ENCODE assay signal across 26 cellular contexts in the genomic region with DNA sequence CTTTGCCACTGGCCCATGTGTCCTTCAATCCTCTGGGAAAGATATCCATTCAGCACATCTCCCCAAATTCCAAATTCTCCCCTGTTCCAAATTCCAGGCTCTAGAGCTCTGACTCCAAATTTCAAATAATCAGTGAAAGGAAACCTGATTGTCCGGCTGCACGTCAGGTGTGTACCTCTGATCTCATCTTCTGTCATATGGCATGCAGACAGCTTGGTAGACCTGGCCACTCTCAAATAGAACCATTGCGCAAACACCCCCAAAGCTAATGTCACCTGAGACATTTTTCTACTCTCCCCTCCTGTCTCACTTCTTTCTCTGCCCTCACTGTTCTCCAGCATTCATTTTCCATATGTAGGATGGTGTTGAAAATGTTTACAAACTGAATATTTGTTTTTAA.
A peak's percentile ranks its signal among the peaks of the same experiment; 100 is the strongest.
DNase-seq lines count a peak whose midpoint lies in the region; ATAC-seq, FAIRE-seq and TF ChIP-seq lines count a peak whose summit lies in the region.
"Had no signal": no experiment of that assay in that cellular context is flagged by ENCODE, and none has a peak within 500 bp of the region (broad histone marks: within the 10 kb centered on the region; RNA-seq: fewer than 3 reads in every experiment).

No MANE protein-coding gene starts in this region.

- dilution Hi-C loops in mammary epithelial cell (cut with HindIII; ENCODE audit: low sequenced_read_pairs) = no loop called here

- H3K36me3 ChIP-seq in mammary epithelial cell (ENCODE audit: insufficient read depth, low read length) (no peaks in the 10 kb centered on the region), bronchial epithelial cell (ENCODE audit: control insufficient read depth, insufficient read depth, low read length) (no peaks in the 10 kb centered on the region)
- H3K36me3 ChIP-seq: BE2C; BLaER1 treated with 17β-estradiol and CSF1 and Interleukin-3, amounts not matched to agents 10 nM and 100 nM had no signal

- CTCF ChIA-PET in mammary epithelial cell (lab: Charles Lee; ENCODE audit: low non-redundant PET) = no interaction called here
- CTCF ChIA-PET in MCF 10A (lab: Yijun Ruan, JAX) = interaction anchor here (0.5 to 0.7 kb wide), 3 partner anchors 13 to 220 kb away, joined by 3 read pairs; no protein-coding TSS in a partner anchor

- POLR2A ChIA-PET in MCF 10A (lab: Yijun Ruan, JAX) = no interaction called here

- H3K9ac ChIP-seq in mammary epithelial cell (ENCODE audit: insufficient read depth, low read length) = no peak overlapping the region
- H3K9ac ChIP-seq: BLaER1 treated with 17β-estradiol and CSF1 and Interleukin-3, amounts not matched to agents 10 nM and 100 nM had no signal

- peaks cover 20% of the 10 kb centered on the region for H3K4me1 Mint-ChIP-seq in MCF 10A (ENCODE audit: insufficient read depth, unreplicated experiment)
- H3K4me1 Mint-ChIP-seq: CD14-positive monocyte; CD8-positive, alpha-beta memory T cell; GM23338; H9 had no signal

- H3K4me3 ChIP-seq in mammary epithelial cell (replicated peaks in 1 of 3; ENCODE audit: insufficient read depth in 1 of 3, low read depth in 2 of 3, low read length in 3 of 3) (no peak overlapping the region), bronchial epithelial cell (ENCODE audit: low read depth, low read length) (no peak overlapping the region)
- H3K4me3 ChIP-seq: A549; BLaER1 treated with 17β-estradiol and CSF1 and Interleukin-3, amounts not matched to agents 10 nM and 100 nM; GM12878; GM23338 had no signal

- TF ChIP-seq CTCF in mammary epithelial cell (conservative IDR thresholded peaks at IDR 0.05 in 1 of 2, IDR thresholded peaks at IDR 0.05 in 1 of 2; ENCODE audit: extremely low read depth in 1 of 2, insufficient read depth in 1 of 2, low read depth in 1 of 2, low read length in 2 of 2) = no peak
- TF ChIP-seq CTCF in MCF 10A (IDR thresholded peaks at IDR 0.05; ENCODE audit: unreplicated experiment) = no peak
- TF ChIP-seq CTCF in bronchial epithelial cell (IDR thresholded peaks at IDR 0.05; ENCODE audit: insufficient read depth, low read length, severe bottlenecking) = no peak

- H3K79me2 ChIP-seq in mammary epithelial cell (ENCODE audit: insufficient read depth, low read length) = no peaks in the 10 kb centered on the region

- H3K4me1 ChIP-seq in mammary epithelial cell (ENCODE audit: insufficient read depth, low read length) = peaks cover 29% of the 10 kb centered on the region
- H3K4me1 ChIP-seq: BE2C; BLaER1 treated with 17β-estradiol and CSF1 and Interleukin-3, amounts not matched to agents 10 nM and 100 nM had no signal

- peak; percentile 35 for ATAC-seq in esophagus mucosa
- ATAC-seq in GM18873 (IDR thresholded peaks at IDR 0.05; ENCODE audit: low FRiP score, unreplicated experiment) = no peak
- ATAC-seq in HG02623 (IDR thresholded peaks at IDR 0.05; ENCODE audit: unreplicated experiment) = no peak
- ATAC-seq: A549, GM12878, GM23338, HCT116 had no signal

- H3K36me3 Mint-ChIP-seq in MCF 10A (ENCODE audit: insufficient read depth, unreplicated experiment) = no peaks in the 10 kb centered on the region
- H3K36me3 Mint-ChIP-seq: CD14-positive monocyte; CD8-positive, alpha-beta memory T cell had no signal

- H3K4me3 Mint-ChIP-seq in MCF 10A (ENCODE audit: unreplicated experiment) = no peak overlapping the region
- H3K4me3 Mint-ChIP-seq: CD14-positive monocyte; CD4-positive, alpha-beta T cell; CD8-positive, alpha-beta memory T cell; GM23338; H9 had no signal

- peak; percentile 33 for DNase-seq in mammary epithelial cell
- DNase-seq in MCF 10A (ENCODE audit: unreplicated experiment) = no peak
- peak; percentile 74 for DNase-seq in bronchial epithelial cell (ENCODE audit: low read depth)
- DNase-seq in kidney tubule cell (ENCODE audit: low spot score) = peak; percentile 6
- no peak for DNase-seq in central memory CD4-positive, alpha-beta T cell
- DNase-seq: 8988T; ACHN; AML-193; BE2C; CD4-positive, alpha-beta T cell; CD8-positive, alpha-beta memory T cell; DMS 273 treated with DMSO at 0.1 percent for 48 hours; DMS79; EL; GDM1; H9 had no signal

- H3K9me3 Mint-ChIP-seq in MCF 10A (ENCODE audit: unreplicated experiment) = no peaks in the 10 kb centered on the region
- H3K9me3 Mint-ChIP-seq: CD4-positive, alpha-beta T cell; CD8-positive, alpha-beta memory T cell; H9 had no signal

- no peak overlapping the region for H3K27ac ChIP-seq in mammary epithelial cell (ENCODE audit: insufficient read depth, low read depth, low read length)
- H3K27ac ChIP-seq: BLaER1 treated with 17β-estradiol and CSF1 and Interleukin-3, amounts not matched to agents 10 nM and 100 nM had no signal

- H4K20me1 ChIP-seq in mammary epithelial cell (ENCODE audit: insufficient read depth, low read length) = no peaks in the 10 kb centered on the region
- H4K20me1 ChIP-seq: BLaER1 treated with 17β-estradiol and CSF1 and Interleukin-3, amounts not matched to agents 10 nM and 100 nM had no signal

- H3K27ac Mint-ChIP-seq in MCF 10A (ENCODE audit: low read depth, unreplicated experiment) = no peak overlapping the region
- H3K27ac Mint-ChIP-seq: CD14-positive monocyte; CD4-positive, alpha-beta T cell; CD8-positive, alpha-beta memory T cell; GM23338; H9 had no signal

- intact Hi-C loops in mammary epithelial cell (cut with micrococcal nuclease) (no loop called here), MCF 10A (cut with micrococcal nuclease) (no loop called here)

- H3K4me2 ChIP-seq in mammary epithelial cell (ENCODE audit: insufficient read depth, low read depth, low read length) = no peak overlapping the region
- H3K4me2 ChIP-seq: A549; BLaER1 treated with 17β-estradiol and CSF1 and Interleukin-3, amounts not matched to agents 10 nM and 100 nM; GM23338 had no signal

- H3K27me3 ChIP-seq in mammary epithelial cell (ENCODE audit: insufficient read depth, low read length) (no peaks in the 10 kb centered on the region), bronchial epithelial cell (ENCODE audit: control insufficient read depth, insufficient read depth, low read length) (no peaks in the 10 kb centered on the region)
- H3K27me3 ChIP-seq: BE2C; BLaER1 treated with 17β-estradiol and CSF1 and Interleukin-3, amounts not matched to agents 10 nM and 100 nM had no signal

- H2AFZ ChIP-seq in mammary epithelial cell (ENCODE audit: low read depth, low read length) = peak overlapping the region; percentile 20
- H2AFZ ChIP-seq: GM23338 had no signal

- BruUV-seq in mammary epithelial cell (replicated peaks; lab: Mats Ljungman, UMichigan) (no TSS peak), MCF 10A (replicated peaks; lab: Mats Ljungman, UMichigan) (no TSS peak)

- in situ Hi-C loops in mammary epithelial cell (cut with MboI; ENCODE audit: low sequenced_read_pairs in 2 of 2) = no loop called here

- WGBS in mammary epithelial cell (ENCODE audit: low coverage, missing lambda C conversion rate) = 63% methylated on average over 3 of the region's 3 CpGs

- H3K27me3 Mint-ChIP-seq in MCF 10A (ENCODE audit: insufficient read depth, unreplicated experiment) = no peaks in the 10 kb centered on the region
- H3K27me3 Mint-ChIP-seq: CD4-positive, alpha-beta T cell had no signal

- H3K9me3 ChIP-seq in mammary epithelial cell (replicated peaks; ENCODE audit: insufficient read depth, low read length) = no peaks in the 10 kb centered on the region
- H3K9me3 ChIP-seq: BE2C; BLaER1 treated with 17β-estradiol and CSF1 and Interleukin-3, amounts not matched to agents 10 nM and 100 nM had no signal

- no peak for FAIRE-seq in bronchial epithelial cell (lab: Jason Lieb, UNC)
- FAIRE-seq: A549, D721Med, GM12878 had no signal

Comparison
In these comparisons a context has a peak if more than half of its experiments do, and no peak if none do; other contexts are left out.
1. DNase-seq: peak in mammary epithelial cell (single experiment), bronchial epithelial cell (single experiment) and kidney tubule cell (single experiment); none in MCF 10A (single experiment) and central memory CD4-positive, alpha-beta T cell (single experiment).